ENCODE assay signal across 21 cellular contexts in genomic region chr6:154092336-154092962, GRCh38. TPM values are rescaled to one million over a fixed set of nuclear protein-coding genes. Genes with fewer than 3 reads are reported as not detected.
"Had no signal": no experiment of that assay in that cellular context is flagged by ENCODE, and none has a peak within 500 bp of the region (broad histone marks: within the 10 kb centered on the region; RNA-seq: fewer than 3 reads in every experiment).

No MANE protein-coding gene starts in this region.

- H3K4me1 ChIP-seq: SJSA1 had no signal

- H3K4me3 ChIP-seq: K562, SJSA1, SK-N-MC had no signal

- H3K9me3 ChIP-seq: SJSA1 had no signal

- H3K27me3 ChIP-seq: SJSA1 had no signal

- ATAC-seq: K562 had no signal

- H3K4me2 ChIP-seq: KMS-11 had no signal

- H3K9ac ChIP-seq: KMS-11 had no signal

- H3K27ac ChIP-seq: HL-60, KMS-11, SJSA1, SK-N-MC had no signal

- DNase-seq: Kasumi-1, MM.1S, NCI-H1092 treated with DMSO at 0.1 percent for 48 hours, NCI-H1436, NCI-H187 treated with DMSO at 0.1 percent for 48 hours, NCI-H2029 treated with DMSO at 0.1 percent for 48 hours, NCI-H2171 treated with DMSO at 0.1 percent for 48 hours, NCI-H345, NCI-H510A, NCI-H524 treated with DMSO at 0.1 percent for 48 hours, Right ventricle myocardium superior, RPMI8226, SIG-M5, T-helper 1 cell had no signal

- H3K36me3 ChIP-seq: SJSA1 had no signal

RNA-seq across cellular contexts. Expression of gene OPRM1, which starts 53.4 kb away (rescaled TPM):
- total RNA-seq: K562, M059J, Right ventricle myocardium superior, SJSA1 had no signal
- polyA plus RNA-seq: IgD-negative memory B cell, K562 had no signal
